8 cellular contexts compared by ENCODE assay signal in the genomic region with DNA sequence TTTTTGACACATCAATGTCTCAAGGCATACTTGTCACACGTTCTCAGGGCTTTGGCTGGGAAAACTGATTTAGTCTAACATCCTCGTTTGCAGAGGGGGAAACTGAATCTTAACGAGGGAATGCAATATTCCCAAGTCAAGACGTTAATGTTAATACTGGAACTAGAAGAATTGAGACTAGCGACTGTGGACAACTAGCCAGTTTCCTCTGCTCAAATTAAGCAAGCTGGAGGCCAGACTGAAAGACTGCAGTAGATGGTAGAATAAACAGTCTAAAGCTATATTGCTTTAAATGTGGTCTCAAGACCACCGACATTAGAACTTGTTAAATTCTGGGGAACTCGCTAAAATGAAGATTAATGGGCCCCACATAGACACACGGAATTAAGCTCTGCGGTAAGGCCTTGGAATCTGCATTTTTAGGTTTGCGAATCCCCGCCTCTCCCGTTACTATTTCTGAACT. TPM values are rescaled to one million over a fixed set of nuclear protein-coding genes. Genes with fewer than 3 reads are reported as not detected.
A peak's percentile ranks its signal among the peaks of the same experiment; 100 is the strongest.
DNase-seq lines count a peak whose midpoint lies in the region; ATAC-seq and TF ChIP-seq lines count a peak whose summit lies in the region.

No MANE protein-coding gene starts in this region.

- peak overlapping the region; percentile 93 for H3K4me3 Mint-ChIP-seq in WTC11

- ATAC-seq in DND-41 (ENCODE audit: insufficient read depth, low read depth) (no peak), HG02571 (IDR thresholded peaks at IDR 0.05; ENCODE audit: unreplicated experiment) (peak; percentile 0), WTC11 (no peak), left cardiac atrium (peak; percentile 1 to 6)

- H3K4me3 ChIP-seq in DND-41 (ENCODE audit: low read depth in 1 of 2, low read length in 2 of 2) (peak overlapping the region; percentile 81 to 91; a peak in 3 of 4 replicates), skeletal muscle tissue (ENCODE audit: low read length in 3 of 3) (peak overlapping the region; percentile 86 to 98 (median 95))

- H2AFZ ChIP-seq in DND-41 (ENCODE audit: low read depth, low read length), result peak overlapping the region; percentile 93

- intact Hi-C loops in left cardiac atrium (cut with DNase I), result loop anchor here in 1 of 2 donors (10.0 kb wide), 1 partner anchor 50 kb away; the partner anchor contains the start of gene UBE2D1

- H3K9me3 Mint-ChIP-seq in WTC11, result no peaks in the 10 kb centered on the region

- peaks cover 24% of the 10 kb centered on the region for H3K36me3 Mint-ChIP-seq in WTC11

- H3K9ac ChIP-seq in DND-41 (ENCODE audit: low read depth, low read length) (peak overlapping the region; percentile 81), skeletal muscle tissue (ENCODE audit: low read depth in 1 of 3, low read length in 3 of 3) (peak overlapping the region; percentile 90 to 97 (median 92))

- DNase-seq in DND-41, result no peak
- no peak for DNase-seq in WTC11 (ENCODE audit: low spot score)
- DNase-seq in left cardiac atrium, result no peak
- no peak for DNase-seq in NCI-H2081 (lab: John Stamatoyannopoulos, UW)
- no peak for DNase-seq in C1 segment of cervical spinal cord (lab: John Stamatoyannopoulos, UW)
- no peak for DNase-seq in NCI-H526 treated with DMSO at 0.1 percent for 48 hours (lab: John Stamatoyannopoulos, UW)

- peak overlapping the region; percentile 79 for H3K27ac ChIP-seq in DND-41 (ENCODE audit: low read length)
- H3K27ac ChIP-seq in skeletal muscle tissue (ENCODE audit: low read depth, low read length), result peak overlapping the region; percentile 90

- H3K4me1 ChIP-seq in DND-41 (ENCODE audit: insufficient read depth, low read length), result peaks cover 45% of the 10 kb centered on the region
- H3K4me1 ChIP-seq in skeletal muscle tissue (ENCODE audit: control insufficient read depth in 3 of 3, insufficient read depth in 3 of 3, low read length in 3 of 3), result peaks cover 7 to 14% (median 10%) of the 10 kb centered on the region in 3 donors

- no peaks in the 10 kb centered on the region for H3K27me3 Mint-ChIP-seq in WTC11 (ENCODE audit: low read depth)

- CTCF ChIA-PET in WTC11 (lab: Charles Lee), result interaction anchor here (0.7 to 2.6 kb wide), 18 partner anchors 9 to 208 kb away, joined by 3 to 24 read pairs (median 4); partner anchors contain the start of genes CISD1 and UBE2D1

- H3K4me1 Mint-ChIP-seq in WTC11, result peaks cover 15% of the 10 kb centered on the region

- peaks cover 20% of the 10 kb centered on the region for H4K20me1 ChIP-seq in DND-41 (ENCODE audit: insufficient read depth, low read length)

- H3K4me2 ChIP-seq in DND-41 (ENCODE audit: insufficient read depth, low read length), result peak overlapping the region; percentile 90

- H3K27me3 ChIP-seq in DND-41 (ENCODE audit: insufficient read depth, low read length, poor library complexity), result no peaks in the 10 kb centered on the region
- no peaks in the 10 kb centered on the region for H3K27me3 ChIP-seq in skeletal muscle tissue (ENCODE audit: control insufficient read depth in 3 of 3, insufficient read depth in 3 of 3, low read length in 3 of 3)

- TF ChIP-seq CTCF in DND-41 (IDR thresholded peaks at IDR 0.05; ENCODE audit: borderline replicate concordance, extremely low read depth, low read length, poor library complexity, severe bottlenecking) (no peak), WTC11 (IDR thresholded peaks at IDR 0.05) (no peak)

- POLR2A ChIA-PET in WTC11 (lab: Charles Lee), result interaction anchor here (0.6 to 2.0 kb wide), 2 partner anchors 30 to 49 kb away, joined by 3 to 10 read pairs; partner anchors contain the start of gene UBE2D1

- H3K27ac Mint-ChIP-seq in WTC11, result peak overlapping the region; percentile 84; the same call in 1 of the 2 replicates

- H3K9me3 ChIP-seq in DND-41 (ENCODE audit: insufficient read depth, low read length, severe bottlenecking) (no peaks in the 10 kb centered on the region), skeletal muscle tissue (ENCODE audit: control insufficient read depth in 3 of 3, low read length in 3 of 3) (no peaks in the 10 kb centered on the region)

- H3K79me2 ChIP-seq in DND-41 (ENCODE audit: insufficient read depth, low read length), result peaks cover 43% of the 10 kb centered on the region

- H3K36me3 ChIP-seq in DND-41 (ENCODE audit: insufficient read depth, low read length) (peaks cover 31% of the 10 kb centered on the region), skeletal muscle tissue (ENCODE audit: control insufficient read depth in 3 of 3, insufficient read depth in 3 of 3, low read length in 3 of 3) (peaks cover 7 to 21% (median 15%) of the 10 kb centered on the region in 3 donors)

TF ChIP-seq in WTC11, 78 proteins besides CTCF, POLR2A, EP300 and RAD21:
- TF ChIP-seq, protein P1, sequence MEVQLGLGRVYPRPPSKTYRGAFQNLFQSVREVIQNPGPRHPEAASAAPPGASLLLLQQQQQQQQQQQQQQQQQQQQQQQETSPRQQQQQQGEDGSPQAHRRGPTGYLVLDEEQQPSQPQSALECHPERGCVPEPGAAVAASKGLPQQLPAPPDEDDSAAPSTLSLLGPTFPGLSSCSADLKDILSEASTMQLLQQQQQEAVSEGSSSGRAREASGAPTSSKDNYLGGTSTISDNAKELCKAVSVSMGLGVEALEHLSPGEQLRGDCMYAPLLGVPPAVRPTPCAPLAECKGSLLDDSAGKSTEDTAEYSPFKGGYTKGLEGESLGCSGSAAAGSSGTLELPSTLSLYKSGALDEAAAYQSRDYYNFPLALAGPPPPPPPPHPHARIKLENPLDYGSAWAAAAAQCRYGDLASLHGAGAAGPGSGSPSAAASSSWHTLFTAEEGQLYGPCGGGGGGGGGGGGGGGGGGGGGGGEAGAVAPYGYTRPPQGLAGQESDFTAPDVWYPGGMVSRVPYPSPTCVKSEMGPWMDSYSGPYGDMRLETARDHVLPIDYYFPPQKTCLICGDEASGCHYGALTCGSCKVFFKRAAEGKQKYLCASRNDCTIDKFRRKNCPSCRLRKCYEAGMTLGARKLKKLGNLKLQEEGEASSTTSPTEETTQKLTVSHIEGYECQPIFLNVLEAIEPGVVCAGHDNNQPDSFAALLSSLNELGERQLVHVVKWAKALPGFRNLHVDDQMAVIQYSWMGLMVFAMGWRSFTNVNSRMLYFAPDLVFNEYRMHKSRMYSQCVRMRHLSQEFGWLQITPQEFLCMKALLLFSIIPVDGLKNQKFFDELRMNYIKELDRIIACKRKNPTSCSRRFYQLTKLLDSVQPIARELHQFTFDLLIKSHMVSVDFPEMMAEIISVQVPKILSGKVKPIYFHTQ (CRISPR knock-in tag; IDR thresholded peaks at IDR 0.05), result no peak
- TF ChIP-seq ZNF317 (CRISPR knock-in tag; IDR thresholded peaks at IDR 0.05; ENCODE audit: borderline replicate concordance, low read depth) (no peak), IRF1 (CRISPR knock-in tag; IDR thresholded peaks at IDR 0.05) (no peak), ZNF263 (CRISPR knock-in tag; IDR thresholded peaks at IDR 0.05; ENCODE audit: low read depth) (no peak), E2F5 (CRISPR knock-in tag; IDR thresholded peaks at IDR 0.05) (no peak), SOX15 (CRISPR knock-in tag; IDR thresholded peaks at IDR 0.05) (no peak), MYBL2 (CRISPR knock-in tag; IDR thresholded peaks at IDR 0.05) (no peak), KAT7 (CRISPR knock-in tag; IDR thresholded peaks at IDR 0.05; ENCODE audit: borderline replicate concordance) (no peak)

RNA-seq across cellular contexts. Expression of gene TFAM, which starts 0.6 kb away (rescaled TPM):
- 74.4 to 77.4 TPM (median 76.1 TPM) in 3 replicates for total RNA-seq in WTC11 (2021)
- 10 to 100 TPM; 32.2 to 32.6 TPM for total RNA-seq in left cardiac atrium
- 14.6 TPM for total RNA-seq in skeletal muscle tissue

RNA-seq across cellular contexts. Expression of gene UBE2D1, which starts 49.8 kb away (rescaled TPM):
- total RNA-seq in WTC11 (2021) (23.7 to 24.6 TPM (median 23.8 TPM) in 3 replicates), left cardiac atrium (10 to 100 TPM; 27.8 to 31.3 TPM), skeletal muscle tissue (8.9 TPM)

Comparison
In these comparisons a context has a peak if more than half of its experiments do, and no peak if none do; other contexts are left out.
1. ATAC-seq: peak in HG02571 (single experiment) and left cardiac atrium (2 of 2); none in DND-41 (single experiment) and WTC11 (single experiment).